In the genomic region with DNA sequence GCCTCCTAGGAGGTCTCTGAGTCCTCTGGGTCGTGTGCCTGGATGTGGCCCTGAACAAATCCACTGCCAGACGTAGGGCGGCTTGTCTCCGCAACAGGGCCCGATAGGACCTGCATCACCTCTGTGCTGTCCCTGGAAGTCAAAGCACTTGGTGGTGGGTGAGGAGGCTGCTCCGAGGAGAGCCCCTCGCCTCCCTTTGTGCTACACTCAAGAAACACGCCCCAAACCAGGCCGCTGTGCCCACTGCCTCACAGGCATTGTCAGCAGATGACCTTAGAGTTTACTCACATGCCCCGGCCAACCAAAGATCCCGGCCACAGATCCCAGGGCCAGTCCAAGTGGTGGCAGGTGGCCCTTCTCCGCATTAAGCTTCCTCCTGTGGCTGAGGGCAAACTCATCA, we compare ENCODE assay signal across 13 cellular contexts.
DNase-seq lines count a peak whose midpoint lies in the region; ATAC-seq, FAIRE-seq and TF ChIP-seq lines count a peak whose summit lies in the region.
"Had no signal": no experiment of that assay in that cellular context is flagged by ENCODE, and none has a peak within 500 bp of the region (broad histone marks: within the 10 kb centered on the region; RNA-seq: fewer than 3 reads in every experiment).

No MANE protein-coding gene starts in this region.

- H3K36me3 ChIP-seq in CD4-positive, alpha-beta memory T cell (ENCODE audit: insufficient read depth, low read length): no peaks in the 10 kb centered on the region
- H3K36me3 ChIP-seq in astrocyte (ENCODE audit: insufficient read depth, low read length) (no peaks in the 10 kb centered on the region), mesenchymal stem cell (ENCODE audit: control insufficient read depth in 1 of 2, insufficient read depth in 2 of 2, low read depth in 1 of 2, low read length in 2 of 2) (peaks cover 7 to 12% of the 10 kb centered on the region in 2 experiments), skeletal muscle satellite cell (ENCODE audit: insufficient read depth, low read length) (peaks cover 3% of the 10 kb centered on the region)

- H3K79me1 ChIP-seq in mesenchymal stem cell (replicated peaks; ENCODE audit: low read length, poor library complexity, severe bottlenecking): no peaks in the 10 kb centered on the region

- H3K9ac ChIP-seq in astrocyte (ENCODE audit: low read length) (peak overlapping the region; percentile 24), mesenchymal stem cell (ENCODE audit: low read length) (peak overlapping the region; percentile 85), skeletal muscle satellite cell (ENCODE audit: low read depth, low read length) (peak overlapping the region; percentile 33)

- no peak for ATAC-seq in HG03025 (IDR thresholded peaks at IDR 0.05; ENCODE audit: low FRiP score, unreplicated experiment)

- H3K27ac Mint-ChIP-seq in CD4-positive, alpha-beta memory T cell: peak overlapping the region in 4 of 7 donors; percentile 54 to 88 (median 63)
- H3K27ac Mint-ChIP-seq in astrocyte (ENCODE audit: unreplicated experiment): no peak overlapping the region
- H3K27ac Mint-ChIP-seq: activated T-cell treated with anti-CD3 and anti-CD28 coated beads, Interleukin-2, amount 50 U/mL, for 24 hours had no signal

- peaks cover 13 to 45% (median 29%) of the 10 kb centered on the region in 4 donors for H3K4me1 Mint-ChIP-seq in CD4-positive, alpha-beta memory T cell
- peaks cover 3% of the 10 kb centered on the region for H3K4me1 Mint-ChIP-seq in astrocyte (ENCODE audit: low read depth, unreplicated experiment)

- no peak for TF ChIP-seq CTCF in astrocyte (IDR thresholded peaks at IDR 0.05; ENCODE audit: insufficient read depth, low read depth, low read length)

- no peak overlapping the region for H2BK15ac ChIP-seq in mesenchymal stem cell (ENCODE audit: low read depth, poor library complexity, severe bottlenecking)

- H3K14ac ChIP-seq in mesenchymal stem cell (ENCODE audit: low read length in 2 of 2): peak overlapping the region in 1 of 2 experiments; percentile 13

- H3K4me3 Mint-ChIP-seq in CD4-positive, alpha-beta memory T cell: peak overlapping the region in 1 of 8 donors; percentile 71
- no peak overlapping the region for H3K4me3 Mint-ChIP-seq in astrocyte (ENCODE audit: unreplicated experiment)
- H3K4me3 Mint-ChIP-seq: activated T-cell treated with anti-CD3 and anti-CD28 coated beads, Interleukin-2, amount 50 U/mL, for 24 hours; endodermal cell had no signal

- H2AK5ac ChIP-seq in mesenchymal stem cell (ENCODE audit: low read length, severe bottlenecking): no peak overlapping the region

- POLR2A ChIA-PET in CD4-positive, alpha-beta memory T cell (lab: Charles Lee; ENCODE audit: partially characterized antibody): interaction anchor here (0.9 kb wide), 1 partner anchor 9 kb away, joined by 3 read pairs; no protein-coding TSS in a partner anchor

- no peaks in the 10 kb centered on the region for H4K20me1 ChIP-seq in astrocyte (ENCODE audit: insufficient read depth, low read length)

- peak overlapping the region; percentile 47 for H4K8ac ChIP-seq in mesenchymal stem cell (ENCODE audit: low read length)

- no peak overlapping the region for H3K23ac ChIP-seq in mesenchymal stem cell (ENCODE audit: low read length in 2 of 2)

- H2AFZ ChIP-seq in astrocyte (ENCODE audit: low read depth, low read length) (no peak overlapping the region), mesenchymal stem cell (ENCODE audit: low read depth, low read length) (no peak overlapping the region)

- H2BK12ac ChIP-seq in mesenchymal stem cell (ENCODE audit: low read length in 2 of 2): peak overlapping the region; percentile 22 to 73

- intact Hi-C loops in CD4-positive, alpha-beta memory T cell (cut with micrococcal nuclease): no loop called here

- H2BK120ac ChIP-seq in mesenchymal stem cell (ENCODE audit: low read depth, low read length): no peak overlapping the region

- peaks cover 34% of the 10 kb centered on the region for H3K4me1 ChIP-seq in CD4-positive, alpha-beta memory T cell (ENCODE audit: insufficient read depth, low read length)
- H3K4me1 ChIP-seq in astrocyte (ENCODE audit: insufficient read depth, low read length) (peaks cover 23% of the 10 kb centered on the region), mesenchymal stem cell (ENCODE audit: control insufficient read depth, insufficient read depth, low read depth, low read length) (peaks cover 27% of the 10 kb centered on the region), skeletal muscle satellite cell (ENCODE audit: control insufficient read depth, insufficient read depth, low read length) (peaks cover 47% of the 10 kb centered on the region)

- 94% methylated on average over 12 of the region's 12 CpGs for WGBS in mesenchymal stem cell

- H3K18ac ChIP-seq in mesenchymal stem cell (ENCODE audit: low read depth in 1 of 2, low read length in 2 of 2): peak overlapping the region; percentile 60 to 79

- no peak overlapping the region for H3K27ac ChIP-seq in CD4-positive, alpha-beta memory T cell (ENCODE audit: low read depth, low read length)
- H3K27ac ChIP-seq in astrocyte (ENCODE audit: low read depth, low read length) (no peak overlapping the region), mesenchymal stem cell (ENCODE audit: low read length, poor library complexity, severe bottlenecking) (no peak overlapping the region)

- peaks cover 3 to 4% of the 10 kb centered on the region in 2 donors for H3K36me3 Mint-ChIP-seq in CD4-positive, alpha-beta memory T cell
- peaks cover 13% of the 10 kb centered on the region for H3K36me3 Mint-ChIP-seq in astrocyte (ENCODE audit: low read depth, unreplicated experiment)

- H3K27me3 Mint-ChIP-seq in CD4-positive, alpha-beta memory T cell: peaks cover 2 to 6% of the 10 kb centered on the region in 2 donors
- peaks cover 2% of the 10 kb centered on the region for H3K27me3 Mint-ChIP-seq in astrocyte (ENCODE audit: low read depth, unreplicated experiment)

- FAIRE-seq in astrocyte (lab: Jason Lieb, UNC): no peak

- H3K4me3 ChIP-seq in CD4-positive, alpha-beta memory T cell (ENCODE audit: low read length in 2 of 2): no peak overlapping the region
- H3K4me3 ChIP-seq in astrocyte (ENCODE audit: insufficient read depth, low read depth, low read length): no peak overlapping the region
- H3K4me3 ChIP-seq in mesenchymal stem cell (ENCODE audit: insufficient read depth in 1 of 2, low read depth in 1 of 2, low read length in 2 of 2): no peak overlapping the region
- H3K4me3 ChIP-seq in skeletal muscle satellite cell (ENCODE audit: low read length): no peak overlapping the region

- CTCF ChIA-PET in CD4-positive, alpha-beta memory T cell (lab: Charles Lee; ENCODE audit: partially characterized antibody): no interaction called here

- peaks cover 15% of the 10 kb centered on the region for H3K27me3 ChIP-seq in CD4-positive, alpha-beta memory T cell (ENCODE audit: insufficient read depth, low read length)
- H3K27me3 ChIP-seq in astrocyte (ENCODE audit: insufficient read depth, low read length) (no peaks in the 10 kb centered on the region), mesenchymal stem cell (ENCODE audit: control insufficient read depth in 1 of 2, insufficient read depth in 1 of 2, low read length in 2 of 2) (no peaks in the 10 kb centered on the region), skeletal muscle satellite cell (ENCODE audit: control insufficient read depth, insufficient read depth, low read length) (no peaks in the 10 kb centered on the region)

- H3K4ac ChIP-seq in mesenchymal stem cell (ENCODE audit: low read depth in 1 of 2, low read length in 2 of 2): peak overlapping the region in 1 of 2 experiments; percentile 53

- H3K4me2 ChIP-seq in astrocyte (ENCODE audit: low read length): peak overlapping the region; percentile 14
- H3K4me2 ChIP-seq in mesenchymal stem cell (ENCODE audit: low read length, poor library complexity, severe bottlenecking): no peak overlapping the region
- no peak overlapping the region for H3K4me2 ChIP-seq in skeletal muscle satellite cell (ENCODE audit: low read length)

- peaks cover 0 to 6% (median 3%) of the 10 kb centered on the region in 8 donors for H3K9me3 Mint-ChIP-seq in CD4-positive, alpha-beta memory T cell
- peaks cover 4% of the 10 kb centered on the region for H3K9me3 Mint-ChIP-seq in astrocyte (ENCODE audit: unreplicated experiment)

- H3K9me3 ChIP-seq in CD4-positive, alpha-beta memory T cell (ENCODE audit: control insufficient read depth in 1 of 2, low read length in 2 of 2): no peaks in the 10 kb centered on the region
- H3K9me3 ChIP-seq in astrocyte (ENCODE audit: insufficient read depth, low read depth, low read length) (no peaks in the 10 kb centered on the region), mesenchymal stem cell (ENCODE audit: control insufficient read depth, low read length) (peaks cover 4% of the 10 kb centered on the region), skeletal muscle satellite cell (replicated peaks; ENCODE audit: low read length) (no peaks in the 10 kb centered on the region)

- no peak for DNase-seq in CD4-positive, alpha-beta memory T cell
- DNase-seq in astrocyte (ENCODE audit: low read depth) (no peak), mesenchymal stem cell (no peak), NCI-H187 (lab: John Stamatoyannopoulos, UW) (no peak), DMS53 (lab: John Stamatoyannopoulos, UW) (no peak), HuH-7.5 (ENCODE audit: low spot score) (no peak)
- DNase-seq: activated CD4-positive, CD25-positive, alpha-beta regulatory T cell; activated T-cell treated with anti-CD3 and anti-CD28 coated beads, Interleukin-2, amount 50 U/mL, for 24 hours; KG1; NCI-H187 treated with DMSO at 0.1 percent for 48 hours had no signal

- no peaks in the 10 kb centered on the region for H3K79me2 ChIP-seq in astrocyte (ENCODE audit: insufficient read depth, low read length)

- peak overlapping the region; percentile 60 for H4K91ac ChIP-seq in mesenchymal stem cell (ENCODE audit: low read length)

- H2BK5ac ChIP-seq in mesenchymal stem cell (ENCODE audit: low read depth, low read length, poor library complexity, severe bottlenecking): no peak overlapping the region

Comparison
In these comparisons a context has a peak if more than half of its experiments do, and no peak if none do; other contexts are left out.
1. H3K9ac ChIP-seq: peak in every context shown above with its lines; median percentile 85 in mesenchymal stem cell; 33 in skeletal muscle satellite cell; 24 in astrocyte.